2 cellular contexts compared by ENCODE assay signal in the genomic region with DNA sequence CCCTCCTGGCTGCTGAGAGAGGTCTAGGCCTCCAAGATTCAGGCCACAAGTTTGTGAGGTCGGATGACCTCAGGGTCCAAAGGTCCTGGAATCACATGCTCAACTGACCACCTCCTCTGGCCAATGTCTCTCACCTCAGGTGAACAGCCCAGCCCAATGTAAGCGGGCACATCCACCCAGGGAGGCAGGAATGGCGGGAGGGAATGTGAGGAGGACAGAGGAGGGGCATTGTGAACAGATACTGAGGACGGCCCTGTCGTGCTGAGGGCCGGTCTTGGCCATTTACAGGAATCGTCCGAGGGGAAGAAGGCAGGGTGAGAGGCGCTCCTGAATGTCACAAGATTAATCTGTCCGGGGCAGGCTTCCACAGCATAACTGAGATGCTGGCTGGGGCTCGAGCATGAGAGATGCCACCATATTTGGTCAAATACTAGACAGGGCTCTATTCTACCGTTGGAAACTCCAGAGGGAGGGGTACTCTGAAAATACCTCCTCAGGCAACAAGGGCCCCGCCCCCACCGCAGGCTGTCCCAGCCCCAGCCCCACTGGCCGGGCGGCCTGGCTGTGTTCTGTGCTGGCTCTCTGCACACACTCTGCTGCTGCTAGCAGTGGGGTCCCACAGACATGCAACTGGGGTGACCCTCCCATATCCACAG.
TF ChIP-seq lines count a peak whose summit lies in the region.

No MANE protein-coding gene starts in this region.

TF ChIP-seq in K562, 482 proteins besides CTCF, POLR2A, EP300 and RAD21:
- no peak for TF ChIP-seq RBM25 (IDR thresholded peaks at IDR 0.05; ENCODE audit: low read depth, low read length, severe bottlenecking)
- no peak for TF ChIP-seq MEIS2 (IDR thresholded peaks at IDR 0.05; ENCODE audit: partially characterized antibody)
- TF ChIP-seq ZSCAN29 (IDR thresholded peaks at IDR 0.05): no peak
- no peak for TF ChIP-seq LCOR (CRISPR knock-in tag; IDR thresholded peaks at IDR 0.05)
- TF ChIP-seq RBBP5 (IDR thresholded peaks at IDR 0.05; ENCODE audit: borderline replicate concordance, insufficient read depth, low read length, poor library complexity, severe bottlenecking): no peak
- no peak for TF ChIP-seq CXXC5 (CRISPR knock-in tag; IDR thresholded peaks at IDR 0.05)
- TF ChIP-seq, protein P1, sequence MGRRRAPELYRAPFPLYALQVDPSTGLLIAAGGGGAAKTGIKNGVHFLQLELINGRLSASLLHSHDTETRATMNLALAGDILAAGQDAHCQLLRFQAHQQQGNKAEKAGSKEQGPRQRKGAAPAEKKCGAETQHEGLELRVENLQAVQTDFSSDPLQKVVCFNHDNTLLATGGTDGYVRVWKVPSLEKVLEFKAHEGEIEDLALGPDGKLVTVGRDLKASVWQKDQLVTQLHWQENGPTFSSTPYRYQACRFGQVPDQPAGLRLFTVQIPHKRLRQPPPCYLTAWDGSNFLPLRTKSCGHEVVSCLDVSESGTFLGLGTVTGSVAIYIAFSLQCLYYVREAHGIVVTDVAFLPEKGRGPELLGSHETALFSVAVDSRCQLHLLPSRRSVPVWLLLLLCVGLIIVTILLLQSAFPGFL (CRISPR knock-in tag; IDR thresholded peaks at IDR 0.05): no peak
- TF ChIP-seq ZNF696 (CRISPR knock-in tag; conservative IDR thresholded peaks at IDR 0.05): no peak
- TF ChIP-seq ZNF717 (CRISPR knock-in tag; IDR thresholded peaks at IDR 0.05): no peak
- no peak for TF ChIP-seq SUPT5H (IDR thresholded peaks at IDR 0.05)
- TF ChIP-seq NFRKB (IDR thresholded peaks at IDR 0.05; ENCODE audit: low read depth): no peak
- TF ChIP-seq ERF (CRISPR knock-in tag; IDR thresholded peaks at IDR 0.05): no peak
- TF ChIP-seq SMAD1 (IDR thresholded peaks at IDR 0.05; ENCODE audit: low read depth, low read length, partially characterized antibody): no peak
- TF ChIP-seq NFE2L1 (tag; IDR thresholded peaks at IDR 0.05; ENCODE audit: borderline replicate concordance, low read depth): no peak
- no peak for TF ChIP-seq ZNF175 (CRISPR knock-in tag; IDR thresholded peaks at IDR 0.05; ENCODE audit: low read depth)
- TF ChIP-seq, protein P2, sequence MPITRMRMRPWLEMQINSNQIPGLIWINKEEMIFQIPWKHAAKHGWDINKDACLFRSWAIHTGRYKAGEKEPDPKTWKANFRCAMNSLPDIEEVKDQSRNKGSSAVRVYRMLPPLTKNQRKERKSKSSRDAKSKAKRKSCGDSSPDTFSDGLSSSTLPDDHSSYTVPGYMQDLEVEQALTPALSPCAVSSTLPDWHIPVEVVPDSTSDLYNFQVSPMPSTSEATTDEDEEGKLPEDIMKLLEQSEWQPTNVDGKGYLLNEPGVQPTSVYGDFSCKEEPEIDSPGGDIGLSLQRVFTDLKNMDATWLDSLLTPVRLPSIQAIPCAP (CRISPR knock-in tag; IDR thresholded peaks at IDR 0.05; ENCODE audit: borderline replicate concordance): no peak
- no peak for TF ChIP-seq ZNF184 (CRISPR knock-in tag; IDR thresholded peaks at IDR 0.05)
- TF ChIP-seq, protein P3, sequence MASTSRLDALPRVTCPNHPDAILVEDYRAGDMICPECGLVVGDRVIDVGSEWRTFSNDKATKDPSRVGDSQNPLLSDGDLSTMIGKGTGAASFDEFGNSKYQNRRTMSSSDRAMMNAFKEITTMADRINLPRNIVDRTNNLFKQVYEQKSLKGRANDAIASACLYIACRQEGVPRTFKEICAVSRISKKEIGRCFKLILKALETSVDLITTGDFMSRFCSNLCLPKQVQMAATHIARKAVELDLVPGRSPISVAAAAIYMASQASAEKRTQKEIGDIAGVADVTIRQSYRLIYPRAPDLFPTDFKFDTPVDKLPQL (IDR thresholded peaks at IDR 0.05; ENCODE audit: extremely low read depth, insufficient read length): no peak
TF ChIP-seq in K562: peak in this region for 0.

TF ChIP-seq in liver, 16 proteins besides CTCF, POLR2A, EP300 and RAD21:
- TF ChIP-seq NR2F2 (IDR thresholded peaks at IDR 0.05) (peak; percentile 48), HNF4G (IDR thresholded peaks at IDR 0.05) (no peak), HNF4A (conservative IDR thresholded peaks at IDR 0.05) (peak in 1 of 2 donors; percentile 20), RXRA (IDR thresholded peaks at IDR 0.05) (no peak)
- TF ChIP-seq, protein P4, sequence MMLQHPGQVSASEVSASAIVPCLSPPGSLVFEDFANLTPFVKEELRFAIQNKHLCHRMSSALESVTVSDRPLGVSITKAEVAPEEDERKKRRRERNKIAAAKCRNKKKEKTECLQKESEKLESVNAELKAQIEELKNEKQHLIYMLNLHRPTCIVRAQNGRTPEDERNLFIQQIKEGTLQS (IDR thresholded peaks at IDR 0.05): no peak
